In genomic region chr11:32809313-32809712, GRCh38 we compare ENCODE assay signal across 8 cellular contexts. TPM values are rescaled to one million over a fixed set of nuclear protein-coding genes. Genes with fewer than 3 reads are reported as not detected.
DNase-seq lines count a peak whose midpoint lies in the region; ATAC-seq, FAIRE-seq and TF ChIP-seq lines count a peak whose summit lies in the region.

No MANE protein-coding gene starts in this region.

- no peaks in the 10 kb centered on the region for H3K36me3 ChIP-seq in pancreas

- ATAC-seq in GM21825 (IDR thresholded peaks at IDR 0.05; ENCODE audit: unreplicated experiment) (peak; percentile 99), pancreas (peak; percentile 73 to 98 (median 93))

- no peak for FAIRE-seq in pancreas (lab: Jason Lieb, UNC)

- no peaks in the 10 kb centered on the region for H3K9me3 ChIP-seq in pancreas

- 20 to 23% methylated on average over 3 of the region's 3 CpGs for WGBS in pancreas, 2 donors

- intact Hi-C loops in pancreas (cut with DNase I): no loop called here

- H3K27ac ChIP-seq in pancreas: no peak overlapping the region

- H3K4me1 ChIP-seq in pancreas: no peaks in the 10 kb centered on the region

- TF ChIP-seq CTCF in pancreas (IDR thresholded peaks at IDR 0.05): peak; percentile 24 to 72 (median 48)

- DNase-seq in GM04503 (ENCODE audit: low read depth) (peak; percentile 14), HuH-7.5 (ENCODE audit: low spot score) (peak; percentile 28), NOMO-1 treated with dmso at 0.1 percent for 144 hours (lab: John Stamatoyannopoulos, UW; ENCODE audit: unreplicated experiment) (peak; percentile 43), globus pallidus (ENCODE audit: low spot score) (peak; percentile 69), pancreas (peak in 5 of 6 donors; percentile 43 to 68 (median 65)), occipital lobe (lab: John Stamatoyannopoulos, UW) (no peak)
- DNase-seq in activated T-cell treated with anti-CD3 and anti-CD28 coated beads, Interleukin-2, amount 50 U/mL, for 48 hours: peak; percentile 67

- no peaks in the 10 kb centered on the region for H3K27me3 ChIP-seq in pancreas

- no peak overlapping the region for H3K4me3 ChIP-seq in pancreas

RNA-seq across cellular contexts. Expression of gene CCDC73, which starts 14.9 kb away (rescaled TPM):
- total RNA-seq in pancreas (under 1 TPM in 1 of 6 donors, not detected in 5; 0.06 TPM), occipital lobe (not detected)
- not detected for polyA plus RNA-seq in pancreas

RNA-seq across cellular contexts. Expression of gene PRRG4, which starts 20.4 kb away (rescaled TPM):
- total RNA-seq in pancreas (1 to 10 TPM; 1.6 to 7.3 (median 2.0) TPM), occipital lobe (0.16 TPM)
- polyA plus RNA-seq in pancreas: 1 to 10 TPM; 1.3 to 2.7 TPM
